Comparison of ENCODE assay signal across 18 cellular contexts in genomic region chr20:58544301-58544700, GRCh38. TPM values are rescaled to one million over a fixed set of nuclear protein-coding genes. Genes with fewer than 3 reads are reported as not detected.
"Had no signal": no experiment of that assay in that cellular context is flagged by ENCODE, and none has a peak within 500 bp of the region (broad histone marks: within the 10 kb centered on the region; RNA-seq: fewer than 3 reads in every experiment).

No MANE protein-coding gene starts in this region.

- H3K4me1 ChIP-seq: body of pancreas, gastrocnemius medialis, heart left ventricle, left lung, pancreas had no signal

- H3K9me3 ChIP-seq: body of pancreas, gastrocnemius medialis, heart left ventricle, left lung, pancreas had no signal

- DNase-seq: activated CD4-positive, alpha-beta T cell treated with anti-CD3 and anti-CD28 coated beads for 36 hours; activated CD4-positive, alpha-beta T cell treated with anti-CD3 and anti-CD28 coated beads, Interleukin-2, amount 50 U/mL, for 48 hours; activated naive CD4-positive, alpha-beta T cell treated with anti-CD3 and anti-CD28 coated beads for 36 hours; activated T-cell treated with anti-CD3 and anti-CD28 coated beads, Interleukin-2, amount 50 U/mL, for 1 hour; body of pancreas; caudate nucleus; dorsolateral prefrontal cortex; erythroblast; gastrocnemius medialis; heart left ventricle; kidney; left lung; mammary epithelial cell; pancreas; stimulated activated naive B cell treated with anti-CD40 and anti-IgM and Interleukin-4, amounts not matched to agents 10 μg/mL and 1 μg/mL and 100 μg/mL, for 72 hours had no signal

- H3K36me3 ChIP-seq: gastrocnemius medialis, heart left ventricle, left lung, pancreas had no signal

- H3K27me3 ChIP-seq: body of pancreas had no signal

- ATAC-seq: activated CD4-positive, alpha-beta T cell treated with anti-CD3 and anti-CD28 coated beads for 36 hours; body of pancreas; gastrocnemius medialis; heart left ventricle; left lung; pancreas; stimulated activated naive B cell treated with anti-CD40 and anti-IgM and Interleukin-4, amounts not matched to agents 10 μg/mL and 1 μg/mL and 100 μg/mL, for 72 hours had no signal

- FAIRE-seq: colon, kidney, pancreas had no signal

- H3K4me3 ChIP-seq: body of pancreas, dorsolateral prefrontal cortex, gastrocnemius medialis, heart left ventricle, left lung, pancreas had no signal

- H3K27ac ChIP-seq: body of pancreas, dorsolateral prefrontal cortex, gastrocnemius medialis, heart left ventricle, left lung, pancreas had no signal

RNA-seq across cellular contexts. Expression of gene APCDD1L, which starts 29.1 kb away (rescaled TPM):
- total RNA-seq: activated CD4-positive, alpha-beta T cell treated with anti-CD3 and anti-CD28 coated beads for 36 hours; activated naive CD4-positive, alpha-beta T cell treated with anti-CD3 and anti-CD28 coated beads for 36 hours; activated T-helper 2 cell treated with anti-CD3 and anti-CD28 coated beads, Interferon-gamma antibody, Interleukin-2, Interleukin-4, amounts not matched to agents 10 μg/mL and 5 μg/mL and 100 μg/mL, durations not matched to agents 14 hours and 24 hours and 36 hours; T-helper 1 cell treated with Interleukin-12 subunit alpha and Interleukin-12 subunit beta and Interleukin-4 antibody, amounts not matched to agents 30 ng/mL and 1 ng/mL, for 36 hours had no signal
